9 cellular contexts compared by ENCODE assay signal in genomic region chr2:221969087-221969829, GRCh38.
DNase-seq lines count a peak whose midpoint lies in the region; ATAC-seq, FAIRE-seq and TF ChIP-seq lines count a peak whose summit lies in the region.
"Had no signal": no experiment of that assay in that cellular context is flagged by ENCODE, and none has a peak within 500 bp of the region (broad histone marks: within the 10 kb centered on the region; RNA-seq: fewer than 3 reads in every experiment).

No MANE protein-coding gene starts in this region.

- H3K4me3 ChIP-seq in HAP-1: no peak overlapping the region
- H3K4me3 ChIP-seq in astrocyte (ENCODE audit: insufficient read depth, low read depth, low read length): no peak overlapping the region
- no peak overlapping the region for H3K4me3 ChIP-seq in kidney (ENCODE audit: low read length in 2 of 2)
- H3K4me3 ChIP-seq: BLaER1 had no signal

- H3K27me3 Mint-ChIP-seq in astrocyte (ENCODE audit: low read depth, unreplicated experiment) (peaks cover 4% of the 10 kb centered on the region), type B pancreatic cell (peaks cover 15% of the 10 kb centered on the region)

- H3K27ac ChIP-seq in astrocyte (ENCODE audit: low read depth, low read length): no peak overlapping the region
- H3K27ac ChIP-seq in kidney (ENCODE audit: low read depth in 2 of 2, low read length in 2 of 2): no peak overlapping the region
- H3K27ac ChIP-seq: BLaER1 had no signal

- H3K4me1 ChIP-seq in HAP-1 (peaks cover 12% of the 10 kb centered on the region), astrocyte (ENCODE audit: insufficient read depth, low read length) (no peaks in the 10 kb centered on the region), kidney (ENCODE audit: control insufficient read depth in 1 of 2, insufficient read depth in 1 of 2, low read depth in 1 of 2, low read length in 2 of 2) (no peaks in the 10 kb centered on the region)
- H3K4me1 ChIP-seq: BLaER1 had no signal

- no peak overlapping the region for H3K9ac ChIP-seq in astrocyte (ENCODE audit: low read length)
- no peak overlapping the region for H3K9ac ChIP-seq in kidney (ENCODE audit: low read length in 2 of 2)
- H3K9ac ChIP-seq: BLaER1 had no signal

- intact Hi-C loops in kidney (cut with DNase I): no loop called here

- H3K36me3 Mint-ChIP-seq in astrocyte (ENCODE audit: low read depth, unreplicated experiment) (no peaks in the 10 kb centered on the region), type B pancreatic cell (no peaks in the 10 kb centered on the region)

- no peak for ATAC-seq in GM18861 (IDR thresholded peaks at IDR 0.05; ENCODE audit: unreplicated experiment)

- in situ Hi-C loops in HAP-1 (cut with MboI; ENCODE audit: low sequenced_read_pairs): loop anchor here (10.0 to 25.0 kb wide), 2 partner anchors 394 to 1282 kb away; partner anchors contain the start of gene EPHA4

- no peak overlapping the region for H3K4me2 ChIP-seq in astrocyte (ENCODE audit: low read length)
- H3K4me2 ChIP-seq: BLaER1 had no signal

- H3K27me3 ChIP-seq in HAP-1 (ENCODE audit: low read depth): no peaks in the 10 kb centered on the region
- H3K27me3 ChIP-seq in astrocyte (ENCODE audit: insufficient read depth, low read length): no peaks in the 10 kb centered on the region
- H3K27me3 ChIP-seq: BLaER1 had no signal

- peak overlapping the region; percentile 3 for H2AFZ ChIP-seq in astrocyte (ENCODE audit: low read depth, low read length)

- FAIRE-seq in astrocyte (lab: Jason Lieb, UNC): no peak
- FAIRE-seq in kidney (lab: Jason Lieb, UNC): peak; percentile 90

- H3K9me3 Mint-ChIP-seq in astrocyte (ENCODE audit: unreplicated experiment) (no peaks in the 10 kb centered on the region), type B pancreatic cell (no peaks in the 10 kb centered on the region)

- H3K36me3 ChIP-seq in HAP-1 (replicated peaks) (no peaks in the 10 kb centered on the region), astrocyte (ENCODE audit: insufficient read depth, low read length) (no peaks in the 10 kb centered on the region), kidney (ENCODE audit: control insufficient read depth in 1 of 2, insufficient read depth in 2 of 2, low read length in 2 of 2) (no peaks in the 10 kb centered on the region)
- H3K36me3 ChIP-seq: BLaER1 had no signal

- TF ChIP-seq CTCF in astrocyte (IDR thresholded peaks at IDR 0.05; ENCODE audit: insufficient read depth, low read depth, low read length): peak; percentile 88
- peak; percentile 74 for TF ChIP-seq CTCF in kidney (IDR thresholded peaks at IDR 0.05; ENCODE audit: borderline replicate concordance, extremely low read depth, insufficient read depth)
- peak; percentile 89 for TF ChIP-seq CTCF in type B pancreatic cell (conservative IDR thresholded peaks at IDR 0.05)

- H3K4me1 Mint-ChIP-seq in astrocyte (ENCODE audit: low read depth, unreplicated experiment) (no peaks in the 10 kb centered on the region), type B pancreatic cell (ENCODE audit: unreplicated experiment) (peaks cover 9% of the 10 kb centered on the region)

- H3K9me3 ChIP-seq in HAP-1 (no peaks in the 10 kb centered on the region), astrocyte (ENCODE audit: insufficient read depth, low read depth, low read length) (no peaks in the 10 kb centered on the region), kidney (ENCODE audit: control insufficient read depth in 1 of 2, low read length in 2 of 2) (no peaks in the 10 kb centered on the region)
- H3K9me3 ChIP-seq: BLaER1 had no signal

- DNase-seq in DMS153 treated with DMSO at 0.1 percent for 48 hours (lab: John Stamatoyannopoulos, UW; ENCODE audit: unreplicated experiment): peak; percentile 64
- DNase-seq in DMS153 (lab: John Stamatoyannopoulos, UW): no peak
- DNase-seq in HAP-1 (ENCODE audit: low spot score in 2 of 2): peak; percentile 58 to 66
- DNase-seq in NCI-H1694 treated with DMSO at 0.1 percent for 48 hours (lab: John Stamatoyannopoulos, UW): peak; percentile 66
- peak; percentile 20 for DNase-seq in astrocyte (ENCODE audit: low read depth)
- DNase-seq in kidney: no peak
- no peak for DNase-seq in type B pancreatic cell (ENCODE audit: extremely low spot score, unreplicated experiment)

- H3K4me3 Mint-ChIP-seq in astrocyte (ENCODE audit: unreplicated experiment): no peak overlapping the region
- no peak overlapping the region for H3K4me3 Mint-ChIP-seq in type B pancreatic cell

- H3K79me2 ChIP-seq in astrocyte (ENCODE audit: insufficient read depth, low read length): no peaks in the 10 kb centered on the region

- H3K27ac Mint-ChIP-seq in astrocyte (ENCODE audit: unreplicated experiment): no peak overlapping the region
- no peak overlapping the region for H3K27ac Mint-ChIP-seq in type B pancreatic cell

- no peaks in the 10 kb centered on the region for H4K20me1 ChIP-seq in astrocyte (ENCODE audit: insufficient read depth, low read length)
- H4K20me1 ChIP-seq: BLaER1 had no signal

Comparison
In these comparisons a context has a peak if more than half of its experiments do, and no peak if none do; other contexts are left out.
1. DNase-seq: peak in DMS153 treated with DMSO at 0.1 percent for 48 hours (single experiment), HAP-1 (2 of 2), NCI-H1694 treated with DMSO at 0.1 percent for 48 hours (single experiment) and astrocyte (single experiment); none in DMS153 (single experiment), kidney (single experiment) and type B pancreatic cell (single experiment).
2. Peak in every context shown above with its lines, with median percentiles within 50 percentile points of each other: CTCF ChIP-seq.